In the genomic region with DNA sequence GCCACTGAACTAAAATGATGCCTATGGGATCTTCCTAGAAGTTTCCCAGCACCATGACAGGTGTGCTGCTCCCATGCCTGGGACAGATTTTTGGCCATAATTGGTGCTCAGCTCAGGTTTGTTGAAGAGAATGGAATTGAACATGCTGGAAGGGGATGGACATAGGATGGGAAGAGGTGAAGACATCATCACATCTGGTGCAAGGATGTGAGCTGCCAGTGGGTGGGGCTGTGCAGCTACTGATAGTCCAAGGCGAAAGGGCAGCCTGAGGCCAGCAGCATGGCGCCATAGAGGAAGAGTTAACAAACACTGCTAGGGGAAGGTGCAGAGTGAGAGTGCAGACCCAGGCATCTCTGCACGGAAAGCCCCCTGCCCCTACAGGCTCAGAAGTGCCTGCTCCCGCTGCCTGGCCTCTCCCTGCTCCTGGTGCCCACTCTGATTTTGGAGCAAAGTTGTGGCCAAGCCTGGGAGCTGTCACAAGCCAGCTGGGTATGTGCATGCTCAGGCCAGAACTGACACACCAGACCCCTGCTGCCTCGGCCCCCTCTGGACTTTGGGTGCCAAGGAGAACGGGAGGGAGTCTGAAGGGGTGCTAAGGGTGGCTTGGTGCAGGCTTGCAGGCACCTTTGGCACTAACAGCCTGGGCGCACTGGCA, we compare ENCODE assay signal across 8 cellular contexts.
DNase-seq lines count a peak whose midpoint lies in the region; ATAC-seq and TF ChIP-seq lines count a peak whose summit lies in the region.

No MANE protein-coding gene starts in this region.

- TF ChIP-seq EP300 in neural cell (conservative IDR thresholded peaks at IDR 0.05; ENCODE audit: poor library complexity, severe bottlenecking) = no peak

- H3K36me3 ChIP-seq in neural cell (ENCODE audit: insufficient read depth, low read length) = no peaks in the 10 kb centered on the region

- no peak for TF ChIP-seq POLR2A in erythroblast (IDR thresholded peaks at IDR 0.05; ENCODE audit: low read length)

- DNase-seq in SIG-M5 treated with dmso at 0.1 percent for 504 hours (lab: John Stamatoyannopoulos, UW; ENCODE audit: unreplicated experiment) (peak; percentile 59), SIG-M5 (lab: John Stamatoyannopoulos, UW) (no peak), LNCaP clone FGC (ENCODE audit: low read depth) (no peak), RPMI7951 (ENCODE audit: low read depth) (peak; percentile 60), erythroblast (lab: John Stamatoyannopoulos, UW) (peak; percentile 41 to 49)
- no peak for DNase-seq in effector CD8-positive, alpha-beta T cell (lab: John Stamatoyannopoulos, UW)

- H3K4me3 ChIP-seq in LNCaP clone FGC (ENCODE audit: low read depth, low read length) (no peak overlapping the region), neural cell (ENCODE audit: low read length) (no peak overlapping the region)

- no peaks in the 10 kb centered on the region for H3K9me2 ChIP-seq in neural cell (ENCODE audit: insufficient read depth, low read length)

- no peaks in the 10 kb centered on the region for H3K79me2 ChIP-seq in neural cell (replicated peaks; ENCODE audit: insufficient read depth, low read length)

- no peak overlapping the region for H3K27ac ChIP-seq in neural cell (ENCODE audit: low read length)

- TF ChIP-seq RAD21 in neural cell (conservative IDR thresholded peaks at IDR 0.05) = peak; percentile 69

- H3K9ac ChIP-seq in neural cell (ENCODE audit: low read length) = no peak overlapping the region

- H3K4me2 ChIP-seq in neural cell (ENCODE audit: low read length) = no peak overlapping the region

- no peaks in the 10 kb centered on the region for H3K9me3 ChIP-seq in neural cell (ENCODE audit: low read length)

- no peaks in the 10 kb centered on the region for H3K27me3 ChIP-seq in neural cell (ENCODE audit: insufficient read depth, low read depth, low read length)

- TF ChIP-seq CTCF in LNCaP clone FGC (IDR thresholded peaks at IDR 0.05; ENCODE audit: control insufficient read depth, extremely low read depth, insufficient read depth) = peak; percentile 75
- TF ChIP-seq CTCF in neural cell (IDR thresholded peaks at IDR 0.05; ENCODE audit: poor library complexity, severe bottlenecking) = peak; percentile 56

- H4K20me1 ChIP-seq in neural cell (ENCODE audit: insufficient read depth) = no peaks in the 10 kb centered on the region

- H2AFZ ChIP-seq in neural cell (ENCODE audit: low read depth, low read length) = no peak overlapping the region

- ATAC-seq in GM18520 (IDR thresholded peaks at IDR 0.05; ENCODE audit: unreplicated experiment) = no peak

- no peaks in the 10 kb centered on the region for H3F3A ChIP-seq in neural cell (ENCODE audit: insufficient read depth, low read length, poor library complexity, severe bottlenecking)

TF ChIP-seq in neural cell, 6 proteins besides CTCF, POLR2A, EP300 and RAD21:
- TF ChIP-seq MXI1 (conservative IDR thresholded peaks at IDR 0.05; ENCODE audit: poor library complexity, severe bottlenecking) (no peak), TAF1 (IDR thresholded peaks at IDR 0.05; ENCODE audit: low read depth) (no peak), SMC3 (conservative IDR thresholded peaks at IDR 0.05; ENCODE audit: poor library complexity) (peak; percentile 65)

Comparison
In these comparisons a context has a peak if more than half of its experiments do, and no peak if none do; other contexts are left out.
1. DNase-seq: peak in SIG-M5 treated with dmso at 0.1 percent for 504 hours (single experiment), RPMI7951 (single experiment) and erythroblast (2 of 2); none in SIG-M5 (single experiment), LNCaP clone FGC (single experiment) and effector CD8-positive, alpha-beta T cell (single experiment).